In the genomic region with DNA sequence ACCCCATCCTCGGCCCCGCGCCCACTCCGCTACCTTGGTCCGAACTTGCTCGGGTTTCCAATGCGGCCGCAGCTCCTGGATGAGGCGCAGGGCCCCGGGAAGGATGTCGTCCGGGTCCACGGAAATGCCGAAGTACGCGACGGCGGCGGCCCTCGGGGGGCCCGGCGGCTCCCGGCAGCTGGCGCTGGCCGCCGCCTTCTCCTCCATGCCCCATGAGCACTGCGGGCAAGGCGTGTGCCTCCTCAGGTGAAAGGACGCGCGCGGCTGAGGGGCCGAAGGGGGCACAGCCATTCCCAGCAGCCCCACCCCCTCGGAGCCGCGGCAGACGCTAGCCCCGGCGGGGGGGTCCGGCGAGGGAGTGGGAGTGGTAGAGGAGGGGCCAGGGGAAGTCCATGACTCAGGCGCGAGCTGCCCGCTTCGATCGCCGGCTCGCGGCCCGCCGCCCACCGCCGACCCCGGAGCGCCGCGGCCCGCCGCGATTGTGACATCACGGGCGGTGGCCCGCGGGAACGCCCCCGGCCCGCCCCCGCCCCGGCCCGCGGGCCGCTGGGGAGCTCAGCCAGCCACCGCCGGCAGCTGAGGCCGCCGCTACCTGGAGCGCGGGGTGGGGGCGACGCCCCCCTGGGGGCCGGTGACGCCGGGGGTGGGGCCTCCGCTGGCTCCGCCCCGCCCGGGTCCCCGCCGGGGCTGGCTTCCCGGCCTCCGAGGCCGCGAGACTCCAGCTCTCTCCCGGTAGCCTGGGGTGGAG, we compare ENCODE assay signal across 1 cellular context.
TF ChIP-seq lines count a peak whose summit lies in the region.

A gene with protein sequence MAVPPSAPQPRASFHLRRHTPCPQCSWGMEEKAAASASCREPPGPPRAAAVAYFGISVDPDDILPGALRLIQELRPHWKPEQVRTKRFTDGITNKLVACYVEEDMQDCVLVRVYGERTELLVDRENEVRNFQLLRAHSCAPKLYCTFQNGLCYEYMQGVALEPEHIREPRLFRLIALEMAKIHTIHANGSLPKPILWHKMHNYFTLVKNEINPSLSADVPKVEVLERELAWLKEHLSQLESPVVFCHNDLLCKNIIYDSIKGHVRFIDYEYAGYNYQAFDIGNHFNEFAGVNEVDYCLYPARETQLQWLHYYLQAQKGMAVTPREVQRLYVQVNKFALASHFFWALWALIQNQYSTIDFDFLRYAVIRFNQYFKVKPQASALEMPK (minus strand): TSS at position 483 of the 748 bp plus-strand sequence. CDS start 192 bp downstream, at position 291.

TF ChIP-seq in IMR-90, 13 proteins besides CTCF, POLR2A, EP300 and RAD21:
- peak; percentile 11; the same call in 1 of the 2 replicates for TF ChIP-seq FOS (IDR thresholded peaks at IDR 0.05; ENCODE audit: low read depth, low read length)
- no peak for TF ChIP-seq NFE2L2 (IDR thresholded peaks at IDR 0.05; ENCODE audit: low read depth, low read length)
- TF ChIP-seq BHLHE40 (IDR thresholded peaks at IDR 0.05; ENCODE audit: low read depth, low read length), result no peak
- TF ChIP-seq CHD1 (IDR thresholded peaks at IDR 0.05; ENCODE audit: low read depth, low read length), result no peak
- TF ChIP-seq MAZ (IDR thresholded peaks at IDR 0.05; ENCODE audit: borderline replicate concordance, low read depth, low read length), result peak; percentile 86; the same call in 1 of the 2 replicates
- TF ChIP-seq CEBPB (IDR thresholded peaks at IDR 0.05; ENCODE audit: low read depth, low read length), result peak; percentile 75
TF ChIP-seq in IMR-90: peak in this region for 3.
